Comparison of ENCODE assay signal across 8 cellular contexts in genomic region chr4:52862605-52863236, GRCh38. TPM values are rescaled to one million over a fixed set of nuclear protein-coding genes. Genes with fewer than 3 reads are reported as not detected.
DNase-seq lines count a peak whose midpoint lies in the region; ATAC-seq and TF ChIP-seq lines count a peak whose summit lies in the region.

No MANE protein-coding gene starts in this region.

- peaks cover 12% of the 10 kb centered on the region for H3K4me1 Mint-ChIP-seq in CD4-positive, alpha-beta T cell (ENCODE audit: low read depth)
- H3K4me1 Mint-ChIP-seq in effector memory CD8-positive, alpha-beta T cell (ENCODE audit: low read depth in 2 of 2): peaks cover 8% of the 10 kb centered on the region in 2 donors
- H3K4me1 Mint-ChIP-seq in neural crest cell: peaks cover 24% of the 10 kb centered on the region

- H3K4me3 Mint-ChIP-seq in CD4-positive, alpha-beta T cell: peak overlapping the region; percentile 64
- peak overlapping the region; percentile 70 for H3K4me3 Mint-ChIP-seq in effector memory CD8-positive, alpha-beta T cell
- H3K4me3 Mint-ChIP-seq in neural crest cell: peak overlapping the region; percentile 86

- CTCF ChIA-PET in CD4-positive, alpha-beta T cell (lab: Charles Lee): no interaction called here

- H3K27me3 Mint-ChIP-seq in CD4-positive, alpha-beta T cell: peaks cover 39% of the 10 kb centered on the region
- H3K27me3 Mint-ChIP-seq in effector memory CD8-positive, alpha-beta T cell: peaks cover 46 to 51% of the 10 kb centered on the region in 2 donors
- H3K27me3 Mint-ChIP-seq in neural crest cell (ENCODE audit: low read depth): peaks cover 35% of the 10 kb centered on the region

- no peak for ATAC-seq in CD4-positive, alpha-beta T cell (ENCODE audit: poor library complexity)
- no peak for ATAC-seq in effector memory CD8-positive, alpha-beta T cell (replicated peaks)

- peaks cover 19% of the 10 kb centered on the region for H3K27me3 ChIP-seq in CD4-positive, alpha-beta T cell (ENCODE audit: control insufficient read depth, insufficient read depth, low read length)

- intact Hi-C loops in CD4-positive, alpha-beta T cell (cut with DNase I, micrococcal nuclease): loop anchor here (5.0 to 10.0 kb wide), 4 partner anchors 150 to 1232 kb away; partner anchors contain the start of genes DCUN1D4 (in 1 of the 2) and SCFD2 (in 1 of the 2)

- no peaks in the 10 kb centered on the region for H3K9me3 ChIP-seq in CD4-positive, alpha-beta T cell (ENCODE audit: control insufficient read depth, low read length)

- no peak overlapping the region for H3K27ac Mint-ChIP-seq in CD4-positive, alpha-beta T cell
- H3K27ac Mint-ChIP-seq in effector memory CD8-positive, alpha-beta T cell: no peak overlapping the region
- H3K27ac Mint-ChIP-seq in neural crest cell (ENCODE audit: unreplicated experiment): no peak overlapping the region

- no peak overlapping the region for H3K27ac ChIP-seq in CD4-positive, alpha-beta T cell (ENCODE audit: low read depth, low read length)

- DNase-seq in CD4-positive, alpha-beta T cell: no peak
- DNase-seq in NCI-H2227 (lab: John Stamatoyannopoulos, UW; ENCODE audit: unreplicated experiment) (peak; percentile 16), neural crest cell (ENCODE audit: low read depth, low spot score) (no peak), GOT3 (lab: John Stamatoyannopoulos, UW) (no peak), NCI-H1930 (lab: John Stamatoyannopoulos, UW) (no peak), DMS153 (lab: John Stamatoyannopoulos, UW) (no peak)
- no peak for DNase-seq in effector memory CD8-positive, alpha-beta T cell
- no peak for DNase-seq in stimulated activated CD4-positive, alpha-beta T cell treated with anti-CD3 and anti-CD28 coated beads, Interleukin-4, amount 100 ng/mL, for 1 hour

- no peaks in the 10 kb centered on the region for H3K36me3 Mint-ChIP-seq in CD4-positive, alpha-beta T cell (ENCODE audit: low read depth)
- H3K36me3 Mint-ChIP-seq in effector memory CD8-positive, alpha-beta T cell (ENCODE audit: insufficient read depth): no peaks in the 10 kb centered on the region
- H3K36me3 Mint-ChIP-seq in neural crest cell (ENCODE audit: low read depth): peaks cover 12% of the 10 kb centered on the region

- no peaks in the 10 kb centered on the region for H3K9me3 Mint-ChIP-seq in CD4-positive, alpha-beta T cell
- H3K9me3 Mint-ChIP-seq in effector memory CD8-positive, alpha-beta T cell: no peaks in the 10 kb centered on the region
- peaks cover 8% of the 10 kb centered on the region for H3K9me3 Mint-ChIP-seq in neural crest cell

- TF ChIP-seq CTCF in CD4-positive, alpha-beta T cell (IDR thresholded peaks at IDR 0.05): no peak
- no peak for TF ChIP-seq CTCF in neural crest cell (conservative IDR thresholded peaks at IDR 0.05)

- POLR2A ChIA-PET in CD4-positive, alpha-beta T cell (lab: Charles Lee): no interaction called here

RNA-seq across cellular contexts. Expression of gene RASL11B, which starts 0.6 kb away (rescaled TPM):
- total RNA-seq in CD4-positive, alpha-beta T cell: under 1 TPM; 0.31 to 0.63 TPM
- total RNA-seq in neural crest cell: 10.2 and 11.3 TPM in 2 replicates
